ENCODE assay signal across 8 cellular contexts in the genomic region with DNA sequence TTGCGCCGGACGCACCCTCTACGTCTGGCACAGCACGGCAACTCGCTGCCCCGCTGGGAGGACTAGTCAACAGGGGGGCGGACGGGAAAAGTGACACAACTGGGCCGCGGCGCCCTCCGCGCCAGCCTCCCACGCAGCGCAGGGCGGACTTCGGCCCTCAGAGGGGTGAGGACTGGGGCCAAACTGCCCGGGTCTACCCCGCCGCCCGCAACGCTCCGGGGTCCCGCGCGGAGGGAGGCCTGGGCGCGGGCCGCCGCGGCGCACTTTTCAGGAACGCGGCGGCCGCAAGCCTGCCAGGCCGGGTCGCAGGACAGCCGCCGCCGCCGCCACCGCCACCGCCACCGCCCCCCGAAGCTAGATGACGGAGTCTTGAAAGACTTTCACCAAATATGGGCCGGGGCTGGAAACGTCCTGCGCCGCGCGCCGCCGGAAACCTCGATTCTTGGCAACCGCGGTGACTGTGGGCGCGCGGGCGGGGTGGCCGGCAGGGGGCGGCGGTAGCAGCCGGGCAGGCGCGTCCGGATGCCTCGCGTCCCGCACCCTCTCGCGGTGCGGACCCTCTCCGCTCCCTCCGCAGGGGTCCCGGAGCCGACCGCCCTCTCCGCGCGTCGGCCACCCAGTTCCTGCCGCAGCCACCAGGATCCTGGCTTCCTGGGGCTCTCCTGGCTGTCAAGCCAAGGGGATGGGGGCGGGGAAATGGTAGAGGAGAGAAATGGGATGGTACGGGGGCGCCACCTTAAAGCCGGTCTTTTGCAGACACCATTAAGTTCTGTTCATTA. TPM values are rescaled to one million over a fixed set of nuclear protein-coding genes. Genes with fewer than 3 reads are reported as not detected.
A peak's percentile ranks its signal among the peaks of the same experiment; 100 is the strongest.
DNase-seq lines count a peak whose midpoint lies in the region; ATAC-seq, FAIRE-seq and TF ChIP-seq lines count a peak whose summit lies in the region.

No MANE protein-coding gene starts in this region.

- peaks cover 0 to 17% (median 4%) of the 10 kb centered on the region in 7 donors for H3K9me3 Mint-ChIP-seq in CD14-positive monocyte
- H3K9me3 Mint-ChIP-seq in activated naive CD8-positive, alpha-beta T cell (ENCODE audit: low read depth): no peaks in the 10 kb centered on the region

- H3K4me3 ChIP-seq in pancreas: peak overlapping the region; percentile 33 to 70 (median 68)

- H3K4me1 Mint-ChIP-seq in CD14-positive monocyte: peaks cover 31% of the 10 kb centered on the region
- H3K4me1 Mint-ChIP-seq in activated naive CD8-positive, alpha-beta T cell (ENCODE audit: low read depth): peaks cover 34% of the 10 kb centered on the region

- no peaks in the 10 kb centered on the region for H3K36me3 ChIP-seq in pancreas

- ATAC-seq in GM18517 (IDR thresholded peaks at IDR 0.05; ENCODE audit: unreplicated experiment) (peak; percentile 79), HG02973 (IDR thresholded peaks at IDR 0.05; ENCODE audit: unreplicated experiment) (peak; percentile 82), Right ventricle myocardium superior (ENCODE audit: poor library complexity) (peak; percentile 73), pancreas (peak; percentile 56 to 69 (median 56))

- H3K9me3 ChIP-seq in pancreas: no peaks in the 10 kb centered on the region

- H3K4me1 ChIP-seq in pancreas: peaks cover 0 to 7% (median 5%) of the 10 kb centered on the region in 3 donors

- peak overlapping the region; percentile 80 to 89 (median 86) for H3K27ac ChIP-seq in pancreas

- peaks cover 0 to 2% of the 10 kb centered on the region in 2 donors for H3K36me3 Mint-ChIP-seq in CD14-positive monocyte
- no peaks in the 10 kb centered on the region for H3K36me3 Mint-ChIP-seq in activated naive CD8-positive, alpha-beta T cell

- no peak overlapping the region for H3K27ac Mint-ChIP-seq in CD14-positive monocyte
- no peak overlapping the region for H3K27ac Mint-ChIP-seq in activated naive CD8-positive, alpha-beta T cell

- 0 to 1% methylated on average over 44 to 90 of the region's 90 CpGs for WGBS in pancreas, 2 donors

- no peaks in the 10 kb centered on the region for H3K27me3 ChIP-seq in pancreas

- no peak for DNase-seq in CD14-positive monocyte (ENCODE audit: low spot score)
- peak; percentile 76 for DNase-seq in NCI-H226
- peak; percentile 91 for DNase-seq in Right ventricle myocardium superior
- peak; percentile 72 to 92 (median 86) for DNase-seq in pancreas
- no peak for DNase-seq in putamen (ENCODE audit: low spot score)

- no peak for FAIRE-seq in pancreas (lab: Jason Lieb, UNC)

- TF ChIP-seq CTCF in CD14-positive monocyte (IDR thresholded peaks at IDR 0.05) (peak; percentile 56), pancreas (IDR thresholded peaks at IDR 0.05) (peak; percentile 66 to 82 (median 72))

- H3K4me3 Mint-ChIP-seq in CD14-positive monocyte: peak overlapping the region; percentile 72 to 91
- H3K4me3 Mint-ChIP-seq in activated naive CD8-positive, alpha-beta T cell: peak overlapping the region; percentile 79

- H3K27me3 Mint-ChIP-seq in CD14-positive monocyte (ENCODE audit: low read depth in 3 of 3): peaks cover 57 to 73% (median 59%) of the 10 kb centered on the region in 3 donors
- H3K27me3 Mint-ChIP-seq in activated naive CD8-positive, alpha-beta T cell: peaks cover 50% of the 10 kb centered on the region

- intact Hi-C loops in CD14-positive monocyte (cut with micrococcal nuclease) (no loop called here), Right ventricle myocardium superior (cut with DNase I) (loop anchor here (5.0 kb wide), 1 partner anchor 270 kb away; no protein-coding TSS in a partner anchor), pancreas (cut with DNase I) (no loop called here)

RNA-seq across cellular contexts. Expression of gene CCN1, which starts 3.7 kb away (rescaled TPM):
- not detected for polyA plus RNA-seq in CD14-positive monocyte
- total RNA-seq in Right ventricle myocardium superior: 29.4 TPM
- 10 to 100 TPM; 11.5 to 37.7 (median 19.1) TPM for total RNA-seq in pancreas
- 10 to 100 TPM; 17.0 to 54.6 TPM for polyA plus RNA-seq in pancreas

Comparison
In these comparisons a context has a peak if more than half of its experiments do, and no peak if none do; other contexts are left out.
1. DNase-seq: peak in NCI-H226 (single experiment), Right ventricle myocardium superior (single experiment) and pancreas (6 of 6); none in CD14-positive monocyte (single experiment) and putamen (single experiment).
2. Peak in every context shown above with its lines, with median percentiles within 50 percentile points of each other: ATAC-seq.